Comparison of ENCODE assay signal across 16 cellular contexts in the genomic region with DNA sequence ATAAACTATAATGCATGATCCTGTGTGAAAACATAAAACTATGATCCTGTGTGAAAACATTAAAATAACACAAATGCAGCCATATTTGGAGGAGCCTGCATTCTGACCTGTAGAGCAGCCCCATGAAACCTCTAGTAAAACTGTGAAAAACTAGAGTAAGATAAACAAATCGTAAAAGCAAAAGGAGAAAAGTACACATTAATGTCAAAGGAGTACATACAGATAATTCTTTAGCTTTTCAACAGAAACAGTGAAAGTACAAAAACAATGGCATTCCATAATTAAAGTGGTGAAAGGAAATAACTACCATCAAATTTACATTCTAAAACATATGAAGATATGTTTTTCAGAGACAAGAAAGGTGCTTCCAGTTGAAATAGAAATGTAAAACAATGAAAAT.
DNase-seq lines count a peak whose midpoint lies in the region; ATAC-seq and FAIRE-seq lines count a peak whose summit lies in the region.
"Had no signal": no experiment of that assay in that cellular context is flagged by ENCODE, and none has a peak within 500 bp of the region (broad histone marks: within the 10 kb centered on the region; RNA-seq: fewer than 3 reads in every experiment).

No MANE protein-coding gene starts in this region.

- no peak overlapping the region for H2BK5ac ChIP-seq in neuronal stem cell (ENCODE audit: low read length)

- no peak overlapping the region for H3K4me3 ChIP-seq in Karpas-422 (ENCODE audit: low read length)
- no peak overlapping the region for H3K4me3 ChIP-seq in neuronal stem cell (ENCODE audit: low read length in 2 of 2)
- H3K4me3 ChIP-seq: BLaER1, GM12878 had no signal

- no peak overlapping the region for H2AK5ac ChIP-seq in neuronal stem cell (ENCODE audit: low read depth, low read length)

- no peaks in the 10 kb centered on the region for H3K27me3 ChIP-seq in Karpas-422 (ENCODE audit: low read length)
- H3K27me3 ChIP-seq in neuronal stem cell (ENCODE audit: control insufficient read depth in 3 of 3, insufficient read depth in 3 of 3, low read depth in 1 of 3, low read length in 3 of 3): no peaks in the 10 kb centered on the region
- H3K27me3 ChIP-seq: BLaER1 had no signal

- no CpG with 5 or more reads among the region's 1 CpG for WGBS in neuronal stem cell (ENCODE audit: extremely low coverage in 2 of 2, insufficient read length in 2 of 2, insufficient replicate concordance in 1 of 2), 2 donors

- no peak overlapping the region for H2BK120ac ChIP-seq in neuronal stem cell (ENCODE audit: low read depth, low read length)

- no peak overlapping the region for H3K14ac ChIP-seq in neuronal stem cell (ENCODE audit: low read length)

- H3K9ac ChIP-seq in Karpas-422 (ENCODE audit: low read length): no peak overlapping the region
- H3K9ac ChIP-seq in neuronal stem cell (ENCODE audit: low read depth, low read length, poor library complexity): no peak overlapping the region
- H3K9ac ChIP-seq: BLaER1 had no signal

- H2AFZ ChIP-seq in Karpas-422 (ENCODE audit: low read length) (0 out of 2 replicates have a peak overlapping the region, but pooled peaks have one; percentile 27), neuronal stem cell (ENCODE audit: low read length) (peak overlapping the region; percentile 56)

- H3K4ac ChIP-seq in neuronal stem cell (ENCODE audit: low read length): no peak overlapping the region

- peaks cover 9% of the 10 kb centered on the region; the same call in 1 of the 2 replicates for H3K9me3 ChIP-seq in Karpas-422 (ENCODE audit: low read length)
- H3K9me3 ChIP-seq in neuronal stem cell (replicated peaks in 1 of 2; ENCODE audit: control insufficient read depth in 2 of 2, insufficient read depth in 1 of 2, low read depth in 1 of 2, low read length in 2 of 2): no peaks in the 10 kb centered on the region
- H3K9me3 ChIP-seq: BLaER1, Caco-2 had no signal

- H3K27ac ChIP-seq in Karpas-422 (ENCODE audit: low read length) (no peak overlapping the region), neuronal stem cell (replicated peaks; ENCODE audit: low read length) (no peak overlapping the region)
- H3K27ac ChIP-seq: BLaER1 had no signal

- no peak overlapping the region for H3K23ac ChIP-seq in neuronal stem cell (ENCODE audit: low read depth, low read length, poor library complexity)

- H3K4me1 ChIP-seq in Karpas-422 (ENCODE audit: low read length) (no peaks in the 10 kb centered on the region), neuronal stem cell (ENCODE audit: control insufficient read depth in 2 of 2, insufficient read depth in 1 of 2, low read depth in 1 of 2, low read length in 2 of 2) (no peaks in the 10 kb centered on the region)
- H3K4me1 ChIP-seq: BLaER1, Caco-2 had no signal

- peak; percentile 76 for FAIRE-seq in frontal cortex (lab: Jason Lieb, UNC)
- FAIRE-seq: GM12878, GM18507 had no signal

- DNase-seq in EH (ENCODE audit: low read depth) (peak; percentile 31), Karpas-422 (no peak), frontal cortex (ENCODE audit: low spot score in 2 of 2) (no peak), neuronal stem cell (ENCODE audit: low spot score) (no peak), NCI-H187 treated with DMSO at 0.1 percent for 48 hours (lab: John Stamatoyannopoulos, UW) (no peak)
- no peak for DNase-seq in activated T-cell treated with anti-CD3 and anti-CD28 coated beads, Interleukin-2, amount 50 U/mL, for 48 hours
- DNase-seq: 8988T; AML-193; Caco-2; CD8-positive, alpha-beta memory T cell; DMS53 had no signal

- no peak overlapping the region for H4K8ac ChIP-seq in neuronal stem cell (ENCODE audit: low read depth, low read length)

- H4K20me1 ChIP-seq in Karpas-422 (ENCODE audit: insufficient read depth, low read depth, low read length): no peaks in the 10 kb centered on the region
- H4K20me1 ChIP-seq: BLaER1 had no signal

- H3K4me2 ChIP-seq in Karpas-422 (ENCODE audit: low read depth, low read length, poor library complexity, severe bottlenecking): no peak overlapping the region
- no peak overlapping the region for H3K4me2 ChIP-seq in neuronal stem cell (ENCODE audit: insufficient read depth, low read length, poor library complexity, severe bottlenecking)
- H3K4me2 ChIP-seq: BLaER1 had no signal

- H3K9me2 ChIP-seq in Karpas-422 (replicated peaks; ENCODE audit: insufficient read depth, low read length): no peaks in the 10 kb centered on the region

- H2BK12ac ChIP-seq in neuronal stem cell (ENCODE audit: low read length): no peak overlapping the region

- H3K79me2 ChIP-seq in Karpas-422 (ENCODE audit: low read length): no peaks in the 10 kb centered on the region

- H4K91ac ChIP-seq in neuronal stem cell (ENCODE audit: low read depth, low read length, poor library complexity): no peak overlapping the region

- no peak overlapping the region for H3K18ac ChIP-seq in neuronal stem cell (ENCODE audit: low read length)

- no peak overlapping the region for H2BK15ac ChIP-seq in neuronal stem cell (ENCODE audit: low read length)

- H3K79me1 ChIP-seq in neuronal stem cell (ENCODE audit: low read depth, low read length): no peaks in the 10 kb centered on the region

- H3K36me3 ChIP-seq in Karpas-422 (ENCODE audit: insufficient read depth, low read length) (no peaks in the 10 kb centered on the region), neuronal stem cell (replicated peaks in 1 of 2; ENCODE audit: control insufficient read depth in 2 of 2, insufficient read depth in 2 of 2, low read length in 2 of 2) (no peaks in the 10 kb centered on the region)
- H3K36me3 ChIP-seq: BLaER1 had no signal

- no peak for ATAC-seq in HG03521 (IDR thresholded peaks at IDR 0.05; ENCODE audit: unreplicated experiment)
- ATAC-seq: GM12878, HCT116 had no signal
